In genomic region chr12:106301241-106301610, GRCh38 we compare ENCODE assay signal across 8 cellular contexts. TPM values are rescaled to one million over a fixed set of nuclear protein-coding genes. Genes with fewer than 3 reads are reported as not detected.
A peak's percentile ranks its signal among the peaks of the same experiment; 100 is the strongest.
DNase-seq lines count a peak whose midpoint lies in the region; ATAC-seq and TF ChIP-seq lines count a peak whose summit lies in the region.

No MANE protein-coding gene starts in this region.

- no peaks in the 10 kb centered on the region for H3K9me3 Mint-ChIP-seq in activated naive CD4-positive, alpha-beta T cell treated with anti-CD3 and anti-CD28 coated beads, Interleukin-2, amount 50 U/mL, for 24 hours

- no peaks in the 10 kb centered on the region for H3K36me3 ChIP-seq in tibial nerve

- peak overlapping the region; percentile 90 to 99 (median 96) for H3K27ac ChIP-seq in tibial nerve

- peak overlapping the region; percentile 86 for H3K27ac Mint-ChIP-seq in activated naive CD4-positive, alpha-beta T cell treated with anti-CD3 and anti-CD28 coated beads, Interleukin-2, amount 50 U/mL, for 24 hours

- H3K4me3 ChIP-seq in astrocyte of the spinal cord (ENCODE audit: low read depth, low read length) = no peak overlapping the region
- no peak overlapping the region for H3K4me3 ChIP-seq in tibial nerve

- TF ChIP-seq POLR2A in tibial nerve (IDR thresholded peaks at IDR 0.05) = no peak

- peak in 1 of 2 donors; percentile 19 for TF ChIP-seq EP300 in tibial nerve (IDR thresholded peaks at IDR 0.05)

- peaks cover 0 to 60% (median 29%) of the 10 kb centered on the region in 4 donors for H3K4me1 ChIP-seq in tibial nerve

- H3K27me3 Mint-ChIP-seq in activated naive CD4-positive, alpha-beta T cell treated with anti-CD3 and anti-CD28 coated beads, Interleukin-2, amount 50 U/mL, for 24 hours = no peaks in the 10 kb centered on the region

- TF ChIP-seq CTCF in astrocyte of the spinal cord (IDR thresholded peaks at IDR 0.05; ENCODE audit: low read depth, low read length) = no peak
- no peak for TF ChIP-seq CTCF in tibial nerve (IDR thresholded peaks at IDR 0.05)

- no peaks in the 10 kb centered on the region for H3K27me3 ChIP-seq in tibial nerve

- DNase-seq in activated naive CD4-positive, alpha-beta T cell treated with anti-CD3 and anti-CD28 coated beads, Interleukin-2, amount 50 U/mL, for 16 hours = no peak
- peak; percentile 19 for DNase-seq in astrocyte of the spinal cord (ENCODE audit: low read depth, low spot score)
- DNase-seq in medulla oblongata (ENCODE audit: extremely low spot score) = peak; percentile 44
- DNase-seq in tibial nerve (ENCODE audit: low spot score in 2 of 2) = peak in 1 of 2 donors; percentile 29
- no peak for DNase-seq in GM19240 (ENCODE audit: insufficient read length, low spot score)
- no peak for DNase-seq in activated gamma-delta T cell treated with Interleukin-2 at 50 U/mL for 16 hours

- 4% methylated on average over 1 of the region's 1 CpG for WGBS in tibial nerve, 2 donors

- H3K36me3 Mint-ChIP-seq in activated naive CD4-positive, alpha-beta T cell treated with anti-CD3 and anti-CD28 coated beads, Interleukin-2, amount 50 U/mL, for 24 hours = no peaks in the 10 kb centered on the region

- peak overlapping the region; percentile 87 for H3K4me3 Mint-ChIP-seq in activated naive CD4-positive, alpha-beta T cell treated with anti-CD3 and anti-CD28 coated beads, Interleukin-2, amount 50 U/mL, for 24 hours

- no peak for ATAC-seq in GM21825 (IDR thresholded peaks at IDR 0.05; ENCODE audit: unreplicated experiment)

- in situ Hi-C loops in astrocyte of the spinal cord (cut with HindIII; ENCODE audit: low sequenced_read_pairs) = no loop called here

- H3K4me1 Mint-ChIP-seq in activated naive CD4-positive, alpha-beta T cell treated with anti-CD3 and anti-CD28 coated beads, Interleukin-2, amount 50 U/mL, for 24 hours = peaks cover 56% of the 10 kb centered on the region

- H3K9me3 ChIP-seq in tibial nerve = no peaks in the 10 kb centered on the region

RNA-seq across cellular contexts. Expression of gene TCP11L2, which starts 1.3 kb away (rescaled TPM):
- 10 to 100 TPM; 21.6 to 34.9 (median 29.8) TPM for total RNA-seq in tibial nerve

RNA-seq across cellular contexts. Expression of gene CKAP4, which starts 53.4 kb away (rescaled TPM):
- total RNA-seq in tibial nerve = 10 to 100 TPM; 29.9 to 49.5 (median 38.7) TPM

RNA-seq across cellular contexts. Expression of gene POLR3B, which starts 56.3 kb away (rescaled TPM):
- 10 to 100 TPM in 1 of 4 donors, 1 to 10 TPM in 3; 6.3 to 21.0 (median 7.7) TPM for total RNA-seq in tibial nerve

Comparison
In these comparisons a context has a peak if more than half of its experiments do, and no peak if none do; other contexts are left out.
1. DNase-seq: peak in astrocyte of the spinal cord (single experiment) and medulla oblongata (single experiment); none in activated naive CD4-positive, alpha-beta T cell treated with anti-CD3 and anti-CD28 coated beads, Interleukin-2, amount 50 U/mL, for 16 hours (single experiment), GM19240 (single experiment) and activated gamma-delta T cell treated with Interleukin-2 at 50 U/mL for 16 hours (single experiment).